ENCODE assay signal across 29 cellular contexts in genomic region chr10:8386781-8387180, GRCh38.
"Had no signal": no experiment of that assay in that cellular context is flagged by ENCODE, and none has a peak within 500 bp of the region (broad histone marks: within the 10 kb centered on the region; RNA-seq: fewer than 3 reads in every experiment).

No MANE protein-coding gene starts in this region.

- H3K27me3 ChIP-seq: neutrophil, pancreas, right atrium auricular region, right lobe of liver, sigmoid colon, suprapubic skin, testis, tibial artery, transverse colon, upper lobe of left lung, vagina had no signal

- H3K4me3 Mint-ChIP-seq: naive thymus-derived CD8-positive, alpha-beta T cell; natural killer cell treated with Interleukin-12 subunit alpha and Interleukin-12 subunit beta and Interleukin-15 and Interleukin-18, amount 100 ng/mL, for 72 hours; nephron progenitor cell; neural crest cell; stimulated activated effector memory CD8-positive, alpha-beta T cell treated with anti-CD3 and anti-CD28 coated beads, Interleukin-12 subunit alpha, Interleukin-12 subunit beta, amount 100 ng/mL, for 72 hours; stimulated activated naive B cell treated with anti-CD40 and anti-IgM and Interleukin-4, amounts not matched to agents 10 μg/mL and 1 μg/mL and 100 μg/mL, for 72 hours; stimulated activated naive CD8-positive, alpha-beta T cell treated with anti-CD3 and anti-CD28 coated beads, Interleukin-15, Interleukin-2, amounts not matched to agents 100 ng/mL and 50 ng/mL, for 24 hours had no signal

- H3K27ac ChIP-seq: neutrophil, pancreas, prostate gland, right atrium auricular region, right lobe of liver, sigmoid colon, suprapubic skin, testis, tibial artery, transverse colon, upper lobe of left lung, vagina had no signal

- H3K4me1 Mint-ChIP-seq: nephron progenitor cell; neural crest cell; stimulated activated naive B cell treated with anti-CD40 and anti-IgM and Interleukin-4, amounts not matched to agents 10 μg/mL and 1 μg/mL and 100 μg/mL, for 72 hours had no signal

- FAIRE-seq: pancreas, small intestine, urothelium cell line had no signal

- H3K27me3 Mint-ChIP-seq: stimulated activated naive CD8-positive, alpha-beta T cell treated with anti-CD3 and anti-CD28 coated beads, Interleukin-15, Interleukin-2, amounts not matched to agents 100 ng/mL and 50 ng/mL, for 24 hours had no signal

- H3K9me3 Mint-ChIP-seq: natural killer cell treated with Interleukin-12 subunit alpha and Interleukin-12 subunit beta and Interleukin-15 and Interleukin-18, amount 100 ng/mL, for 72 hours; nephron progenitor cell; stimulated activated effector memory CD8-positive, alpha-beta T cell treated with anti-CD3 and anti-CD28 coated beads, Interleukin-12 subunit alpha, Interleukin-12 subunit beta, amount 100 ng/mL, for 72 hours had no signal

- DNase-seq: naive thymus-derived CD8-positive, alpha-beta T cell; nephron progenitor cell; nucleus accumbens; pancreas; retina; right lobe of liver; sigmoid colon; small intestine; stimulated activated CD4-positive, alpha-beta T cell treated with anti-CD3 and anti-CD28 coated beads, Interleukin-15, amount 100 ng/mL, for 24 hours; stimulated activated CD4-positive, alpha-beta T cell treated with anti-CD3 and anti-CD28 coated beads, Interleukin-2, amount 100 ng/mL, for 24 hours; stimulated activated CD4-positive, alpha-beta T cell treated with anti-CD3 and anti-CD28 coated beads, Interleukin-2, amount 100 ng/mL, for 48 hours; stimulated activated CD4-positive, alpha-beta T cell treated with anti-CD3 and anti-CD28 coated beads, Interleukin-4, amount 100 ng/mL, for 24 hours; stimulated activated naive B cell treated with anti-CD40 and anti-IgM and Interleukin-4, amounts not matched to agents 10 μg/mL and 1 μg/mL and 100 μg/mL, for 72 hours; stimulated activated naive CD4-positive, alpha-beta T cell treated with Interleukin-2 at 50 U/mL for 16 hours; substantia nigra; testis; tibial artery; transverse colon; upper lobe of left lung had no signal

- H3K36me3 Mint-ChIP-seq: naive thymus-derived CD8-positive, alpha-beta T cell; natural killer cell treated with Interleukin-12 subunit alpha and Interleukin-12 subunit beta and Interleukin-15 and Interleukin-18, amount 100 ng/mL, for 72 hours; stimulated activated effector memory CD8-positive, alpha-beta T cell treated with anti-CD3 and anti-CD28 coated beads, Interleukin-12 subunit alpha, Interleukin-12 subunit beta, amount 100 ng/mL, for 72 hours; stimulated activated naive B cell treated with anti-CD40 and anti-IgM and Interleukin-4, amounts not matched to agents 10 μg/mL and 1 μg/mL and 100 μg/mL, for 72 hours had no signal

- H3K4me1 ChIP-seq: pancreas, prostate gland, right atrium auricular region, right lobe of liver, sigmoid colon, suprapubic skin, testis, tibial artery, transverse colon, upper lobe of left lung, vagina had no signal

- H3K36me3 ChIP-seq: neutrophil, pancreas, prostate gland, right atrium auricular region, right lobe of liver, sigmoid colon, suprapubic skin, tibial artery, transverse colon, upper lobe of left lung, vagina had no signal

- H3K9me3 ChIP-seq: neutrophil, pancreas, prostate gland, right atrium auricular region, right lobe of liver, suprapubic skin, testis, tibial artery, transverse colon, upper lobe of left lung, vagina had no signal

- H3K27ac Mint-ChIP-seq: natural killer cell treated with Interleukin-12 subunit alpha and Interleukin-12 subunit beta and Interleukin-15 and Interleukin-18, amount 100 ng/mL, for 72 hours; nephron progenitor cell; stimulated activated effector memory CD8-positive, alpha-beta T cell treated with anti-CD3 and anti-CD28 coated beads, Interleukin-12 subunit alpha, Interleukin-12 subunit beta, amount 100 ng/mL, for 72 hours; stimulated activated naive B cell treated with anti-CD40 and anti-IgM and Interleukin-4, amounts not matched to agents 10 μg/mL and 1 μg/mL and 100 μg/mL, for 72 hours; stimulated activated naive CD8-positive, alpha-beta T cell treated with anti-CD3 and anti-CD28 coated beads, Interleukin-15, Interleukin-2, amounts not matched to agents 100 ng/mL and 50 ng/mL, for 24 hours had no signal

- H3K4me3 ChIP-seq: pancreas, prostate gland, right atrium auricular region, right lobe of liver, sigmoid colon, suprapubic skin, testis, tibial artery, transverse colon, upper lobe of left lung, vagina had no signal
